ENCODE assay signal across 1 cellular context in genomic region chr7:604884-605531, GRCh38.
TF ChIP-seq lines count a peak whose summit lies in the region.

No MANE protein-coding gene starts in this region.

TF ChIP-seq in K562, 482 proteins besides CTCF, POLR2A, EP300 and RAD21 (continued from another document and continues in another):
- no peak for TF ChIP-seq RERE (CRISPR knock-in tag; IDR thresholded peaks at IDR 0.05; ENCODE audit: borderline replicate concordance)
- no peak for TF ChIP-seq SMAD2 (IDR thresholded peaks at IDR 0.05; ENCODE audit: low read depth, low read length)
- TF ChIP-seq ZFX (CRISPR knock-in tag; IDR thresholded peaks at IDR 0.05): 0 out of 2 replicates have a peak, but pooled peaks have one; percentile 16
- 0 out of 2 replicates have a peak, but pooled peaks have one; percentile 11 for TF ChIP-seq ZBTB1 (CRISPR knock-in tag; IDR thresholded peaks at IDR 0.05; ENCODE audit: borderline replicate concordance, low read depth)
- no peak for TF ChIP-seq GATA2 (CRISPR knock-in tag; IDR thresholded peaks at IDR 0.05)
- TF ChIP-seq NR0B1 (IDR thresholded peaks at IDR 0.05; ENCODE audit: partially characterized antibody): no peak
- no peak for TF ChIP-seq VEZF1 (CRISPR knock-in tag; IDR thresholded peaks at IDR 0.05)
- TF ChIP-seq FOXK2 (conservative IDR thresholded peaks at IDR 0.05 in 1 of 2, IDR thresholded peaks at IDR 0.05 in 1 of 2; ENCODE audit: low read depth in 2 of 2): no peak
- TF ChIP-seq ZHX1 (conservative IDR thresholded peaks at IDR 0.05; ENCODE audit: low read length): no peak
- 0 out of 2 replicates have a peak, but pooled peaks have one; percentile 50 for TF ChIP-seq SMAD3 (CRISPR knock-in tag; conservative IDR thresholded peaks at IDR 0.05)
- TF ChIP-seq PCBP2 (IDR thresholded peaks at IDR 0.05; ENCODE audit: low read depth, low read length, poor library complexity, severe bottlenecking): no peak
- TF ChIP-seq HIVEP1 (CRISPR knock-in tag; IDR thresholded peaks at IDR 0.05): no peak
- no peak for TF ChIP-seq NFIC (IDR thresholded peaks at IDR 0.05)
- TF ChIP-seq NR2C2 (CRISPR knock-in tag; IDR thresholded peaks at IDR 0.05): no peak
- peak; percentile 9; the same call in 1 of the 2 replicates for TF ChIP-seq NR2C2 (tag; IDR thresholded peaks at IDR 0.05)
- no peak for TF ChIP-seq MNT (conservative IDR thresholded peaks at IDR 0.05)
- TF ChIP-seq CBX1 (IDR thresholded peaks at IDR 0.05; ENCODE audit: low read depth): no peak
- peak in 1 of 2 experiments; percentile 52 for TF ChIP-seq E2F6 (IDR thresholded peaks at IDR 0.05; ENCODE audit: borderline replicate concordance in 1 of 2, extremely low read depth in 1 of 2, insufficient read depth in 1 of 2, insufficient read length in 1 of 2, low read depth in 1 of 2, low read length in 1 of 2, poor library complexity in 1 of 2, severe bottlenecking in 1 of 2)
- peak; percentile 13; the same call in 1 of the 2 replicates for TF ChIP-seq ZNF766 (CRISPR knock-in tag; conservative IDR thresholded peaks at IDR 0.05)
- TF ChIP-seq FUS (optimal IDR thresholded peaks at IDR 0.05; ENCODE audit: low read depth, low read length): no peak
- no peak for TF ChIP-seq CCNT2 (IDR thresholded peaks at IDR 0.05; ENCODE audit: borderline replicate concordance, extremely low read depth, insufficient read length, low read depth, low read length)
- no peak for TF ChIP-seq HMBOX1 (IDR thresholded peaks at IDR 0.05)
- TF ChIP-seq IRF1 (CRISPR knock-in tag; IDR thresholded peaks at IDR 0.05; ENCODE audit: borderline replicate concordance): no peak
- TF ChIP-seq RBM25 (IDR thresholded peaks at IDR 0.05; ENCODE audit: low read depth, low read length, severe bottlenecking): peak; percentile 60
- TF ChIP-seq NFIX (CRISPR knock-in tag; IDR thresholded peaks at IDR 0.05; ENCODE audit: low read depth): no peak
- TF ChIP-seq ZNF717 (CRISPR knock-in tag; IDR thresholded peaks at IDR 0.05): no peak
- TF ChIP-seq ZNF395 (CRISPR knock-in tag; IDR thresholded peaks at IDR 0.05): peak; percentile 19; the same call in 1 of the 2 replicates
- no peak for TF ChIP-seq ELK1 (CRISPR knock-in tag; IDR thresholded peaks at IDR 0.05)
- TF ChIP-seq FOSL1 (tag; conservative IDR thresholded peaks at IDR 0.05): peak; percentile 4; the same call in 1 of the 2 replicates
- peak; percentile 7; the same call in 1 of the 2 replicates for TF ChIP-seq CXXC5 (CRISPR knock-in tag; IDR thresholded peaks at IDR 0.05)
- TF ChIP-seq ARID1B (IDR thresholded peaks at IDR 0.05): no peak
- peak; percentile 3; the same call in 1 of the 2 replicates for TF ChIP-seq SMARCA4 (IDR thresholded peaks at IDR 0.05)
- no peak for TF ChIP-seq CTCFL (IDR thresholded peaks at IDR 0.05; ENCODE audit: borderline replicate concordance, insufficient read depth, low read depth, low read length, poor library complexity, severe bottlenecking)
- TF ChIP-seq SMARCA5 (IDR thresholded peaks at IDR 0.05): peak; percentile 89
- no peak for TF ChIP-seq CREB1 (IDR thresholded peaks at IDR 0.05)
- no peak for TF ChIP-seq CREB1 (CRISPR knock-in tag; IDR thresholded peaks at IDR 0.05)
- TF ChIP-seq TCF15 (CRISPR knock-in tag; IDR thresholded peaks at IDR 0.05): no peak
- TF ChIP-seq MEIS2 (IDR thresholded peaks at IDR 0.05; ENCODE audit: partially characterized antibody): no peak
